ENCODE assay signal across 9 cellular contexts in genomic region chr11:61978703-61979661, GRCh38. TPM values are rescaled to one million over a fixed set of nuclear protein-coding genes. Genes with fewer than 3 reads are reported as not detected.
A peak's percentile ranks its signal among the peaks of the same experiment; 100 is the strongest.
DNase-seq lines count a peak whose midpoint lies in the region; ATAC-seq and TF ChIP-seq lines count a peak whose summit lies in the region.
"Had no signal": no experiment of that assay in that cellular context is flagged by ENCODE, and none has a peak within 500 bp of the region (broad histone marks: within the 10 kb centered on the region; RNA-seq: fewer than 3 reads in every experiment).

No MANE protein-coding gene starts in this region.

- no peak overlapping the region for H3K4me3 Mint-ChIP-seq in GM23338
- H3K4me3 Mint-ChIP-seq: T-helper 1 cell treated with Interleukin-12 subunit alpha and Interleukin-12 subunit beta and Interleukin-4 antibody, amounts not matched to agents 30 μg/mL and 1 μg/mL, for 36 hours had no signal

- no peak for TF ChIP-seq CTCF in esophagus muscularis mucosa (IDR thresholded peaks at IDR 0.05)
- TF ChIP-seq CTCF in upper lobe of right lung (IDR thresholded peaks at IDR 0.05) = no peak
- TF ChIP-seq CTCF in GM23338 (conservative IDR thresholded peaks at IDR 0.05; ENCODE audit: low read depth in 2 of 2) = no peak

- no peaks in the 10 kb centered on the region for H3F3A ChIP-seq in GM23338 (replicated peaks; ENCODE audit: low read depth)

- H3K9me2 ChIP-seq in GM23338 (ENCODE audit: insufficient read depth) = no peaks in the 10 kb centered on the region

- no peaks in the 10 kb centered on the region for H3K9me3 ChIP-seq in esophagus muscularis mucosa
- no peaks in the 10 kb centered on the region for H3K9me3 ChIP-seq in muscle layer of colon (ENCODE audit: low read length)
- no peaks in the 10 kb centered on the region for H3K9me3 ChIP-seq in upper lobe of right lung

- no peak overlapping the region for H2AFZ ChIP-seq in GM23338

- 72% methylated on average over 16 of the region's 17 CpGs for WGBS in esophagus muscularis mucosa

- H3K36me3 Mint-ChIP-seq in GM23338 (ENCODE audit: low read depth) = no peaks in the 10 kb centered on the region; the same call in 2 of the 3 replicates

- no peak overlapping the region for H3K4me2 ChIP-seq in GM23338

- TF ChIP-seq POLR2A in esophagus muscularis mucosa (IDR thresholded peaks at IDR 0.05; ENCODE audit: low read depth) = no peak

- no peak for TF ChIP-seq EP300 in esophagus muscularis mucosa (IDR thresholded peaks at IDR 0.05)

- H3K27me3 ChIP-seq in esophagus muscularis mucosa = no peaks in the 10 kb centered on the region
- no peaks in the 10 kb centered on the region for H3K27me3 ChIP-seq in muscle layer of colon (ENCODE audit: control insufficient read depth in 1 of 2, insufficient read depth in 2 of 2, low read length in 2 of 2)
- H3K27me3 ChIP-seq in upper lobe of right lung = no peaks in the 10 kb centered on the region
- peaks cover 2% of the 10 kb centered on the region; the same call in 1 of the 2 replicates for H3K27me3 ChIP-seq in GM23338 (ENCODE audit: insufficient read depth)

- peak; percentile 51 for DNase-seq in activated CD8-positive, alpha-beta memory T cell treated with anti-CD3 and anti-CD28 coated beads for 24 hours
- no peak for DNase-seq in activated CD8-positive, alpha-beta memory T cell treated with anti-CD3 and anti-CD28 coated beads, Interleukin-2, amount 50 U/mL, for 4 hours
- DNase-seq in esophagus muscularis mucosa (ENCODE audit: extremely low spot score) (peak; percentile 90), upper lobe of right lung (peak; percentile 65), GM23338 (ENCODE audit: low spot score) (no peak)
- DNase-seq in stimulated activated CD4-positive, alpha-beta T cell treated with anti-CD3 and anti-CD28 coated beads, Interleukin-15, amount 100 ng/mL, for 24 hours = no peak

- intact Hi-C loops in esophagus muscularis mucosa (cut with DNase I) = no loop called here
- intact Hi-C loops in upper lobe of right lung (cut with DNase I) = no loop called here

- H3K27ac Mint-ChIP-seq in GM23338 = no peak overlapping the region
- H3K27ac Mint-ChIP-seq: T-helper 1 cell treated with Interleukin-12 subunit alpha and Interleukin-12 subunit beta and Interleukin-4 antibody, amounts not matched to agents 30 μg/mL and 1 μg/mL, for 36 hours had no signal

- no peaks in the 10 kb centered on the region for H3K9me3 Mint-ChIP-seq in GM23338
- H3K9me3 Mint-ChIP-seq: T-helper 1 cell treated with Interleukin-12 subunit alpha and Interleukin-12 subunit beta and Interleukin-4 antibody, amounts not matched to agents 30 μg/mL and 1 μg/mL, for 36 hours had no signal

- H3K4me1 Mint-ChIP-seq in GM23338 = peaks cover 15% of the 10 kb centered on the region

- H3K27ac ChIP-seq in esophagus muscularis mucosa (replicated peaks in 1 of 4) (peak overlapping the region; percentile 54 to 77 (median 72)), muscle layer of colon (ENCODE audit: low read depth, low read length) (peak overlapping the region; percentile 30), upper lobe of right lung (peak overlapping the region; percentile 72), GM23338 (ENCODE audit: low read depth) (no peak overlapping the region)

- H3K9ac ChIP-seq in muscle layer of colon (ENCODE audit: low read length) = no peak overlapping the region

- no peak overlapping the region for H3K4me3 ChIP-seq in esophagus muscularis mucosa
- no peak overlapping the region for H3K4me3 ChIP-seq in muscle layer of colon (ENCODE audit: low read depth in 1 of 2, low read length in 2 of 2)
- H3K4me3 ChIP-seq in upper lobe of right lung = no peak overlapping the region
- no peak overlapping the region for H3K4me3 ChIP-seq in GM23338

- no peaks in the 10 kb centered on the region for H3K79me2 ChIP-seq in GM23338 (replicated peaks; ENCODE audit: insufficient read depth)

- H4K20me1 ChIP-seq in GM23338 (replicated peaks; ENCODE audit: insufficient read depth) = no peaks in the 10 kb centered on the region

- H3K36me3 ChIP-seq in esophagus muscularis mucosa = no peaks in the 10 kb centered on the region
- no peaks in the 10 kb centered on the region for H3K36me3 ChIP-seq in muscle layer of colon (ENCODE audit: insufficient read depth, low read length)
- no peaks in the 10 kb centered on the region for H3K36me3 ChIP-seq in upper lobe of right lung
- H3K36me3 ChIP-seq in GM23338 (ENCODE audit: insufficient read depth) = no peaks in the 10 kb centered on the region

- ATAC-seq in upper lobe of right lung (peak; percentile 60), HG03571 (IDR thresholded peaks at IDR 0.05; ENCODE audit: unreplicated experiment) (no peak), GM23338 (no peak)

- H3K4me1 ChIP-seq in esophagus muscularis mucosa = peaks cover 45 to 57% (median 54%) of the 10 kb centered on the region in 4 donors
- peaks cover 9% of the 10 kb centered on the region for H3K4me1 ChIP-seq in muscle layer of colon (ENCODE audit: insufficient read depth, low read length)
- peaks cover 45% of the 10 kb centered on the region for H3K4me1 ChIP-seq in upper lobe of right lung
- H3K4me1 ChIP-seq in GM23338 (ENCODE audit: insufficient read depth) = 0 out of 2 replicates have a peak, but pooled peaks cover 3% of the 10 kb centered on the region

- H3K27me3 Mint-ChIP-seq in GM23338 (ENCODE audit: insufficient read depth, low read depth, poor library complexity) = peaks cover 34% of the 10 kb centered on the region

TF ChIP-seq in GM23338, 12 proteins besides CTCF, POLR2A, EP300 and RAD21:
- TF ChIP-seq, protein P1, sequence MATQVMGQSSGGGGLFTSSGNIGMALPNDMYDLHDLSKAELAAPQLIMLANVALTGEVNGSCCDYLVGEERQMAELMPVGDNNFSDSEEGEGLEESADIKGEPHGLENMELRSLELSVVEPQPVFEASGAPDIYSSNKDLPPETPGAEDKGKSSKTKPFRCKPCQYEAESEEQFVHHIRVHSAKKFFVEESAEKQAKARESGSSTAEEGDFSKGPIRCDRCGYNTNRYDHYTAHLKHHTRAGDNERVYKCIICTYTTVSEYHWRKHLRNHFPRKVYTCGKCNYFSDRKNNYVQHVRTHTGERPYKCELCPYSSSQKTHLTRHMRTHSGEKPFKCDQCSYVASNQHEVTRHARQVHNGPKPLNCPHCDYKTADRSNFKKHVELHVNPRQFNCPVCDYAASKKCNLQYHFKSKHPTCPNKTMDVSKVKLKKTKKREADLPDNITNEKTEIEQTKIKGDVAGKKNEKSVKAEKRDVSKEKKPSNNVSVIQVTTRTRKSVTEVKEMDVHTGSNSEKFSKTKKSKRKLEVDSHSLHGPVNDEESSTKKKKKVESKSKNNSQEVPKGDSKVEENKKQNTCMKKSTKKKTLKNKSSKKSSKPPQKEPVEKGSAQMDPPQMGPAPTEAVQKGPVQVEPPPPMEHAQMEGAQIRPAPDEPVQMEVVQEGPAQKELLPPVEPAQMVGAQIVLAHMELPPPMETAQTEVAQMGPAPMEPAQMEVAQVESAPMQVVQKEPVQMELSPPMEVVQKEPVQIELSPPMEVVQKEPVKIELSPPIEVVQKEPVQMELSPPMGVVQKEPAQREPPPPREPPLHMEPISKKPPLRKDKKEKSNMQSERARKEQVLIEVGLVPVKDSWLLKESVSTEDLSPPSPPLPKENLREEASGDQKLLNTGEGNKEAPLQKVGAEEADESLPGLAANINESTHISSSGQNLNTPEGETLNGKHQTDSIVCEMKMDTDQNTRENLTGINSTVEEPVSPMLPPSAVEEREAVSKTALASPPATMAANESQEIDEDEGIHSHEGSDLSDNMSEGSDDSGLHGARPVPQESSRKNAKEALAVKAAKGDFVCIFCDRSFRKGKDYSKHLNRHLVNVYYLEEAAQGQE (IDR thresholded peaks at IDR 0.05; ENCODE audit: unreplicated experiment) = no peak

RNA-seq across cellular contexts. Expression of gene FTH1, which starts 11.5 kb away (rescaled TPM):
- total RNA-seq in esophagus muscularis mucosa = 1,000 to 10,000 TPM; 1,795 to 3,027 (median 2,719) TPM
- total RNA-seq in upper lobe of right lung = 4,022 TPM
- total RNA-seq in GM23338 (2014; rRNA removed; shearing (Covaris generic)) = 718 and 839 TPM in 2 replicates
- 2,531 and 2,750 TPM in 2 replicates for polyA plus RNA-seq in GM23338 (2016; fragmentation: Nextera tagmentation; extraction: Ambion mirVana)

RNA-seq across cellular contexts. Expression of gene BEST1, which starts 28.8 kb away (rescaled TPM):
- total RNA-seq in esophagus muscularis mucosa (1 to 10 TPM; 2.2 to 5.0 (median 4.3) TPM), upper lobe of right lung (9.6 TPM)
- 0.35 and 0.89 TPM in 2 replicates for total RNA-seq in GM23338 (2014; rRNA removed; shearing (Covaris generic))
- polyA plus RNA-seq in GM23338 (2016; fragmentation: Nextera tagmentation; extraction: Ambion mirVana) = 0.44 and 0.75 TPM in 2 replicates

Comparison
In these comparisons a context has a peak if more than half of its experiments do, and no peak if none do; other contexts are left out.
1. DNase-seq: peak in activated CD8-positive, alpha-beta memory T cell treated with anti-CD3 and anti-CD28 coated beads for 24 hours (single experiment), esophagus muscularis mucosa (single experiment) and upper lobe of right lung (single experiment); none in activated CD8-positive, alpha-beta memory T cell treated with anti-CD3 and anti-CD28 coated beads, Interleukin-2, amount 50 U/mL, for 4 hours (single experiment), stimulated activated CD4-positive, alpha-beta T cell treated with anti-CD3 and anti-CD28 coated beads, Interleukin-15, amount 100 ng/mL, for 24 hours (single experiment) and GM23338 (single experiment).